Comparison of ENCODE assay signal across 10 cellular contexts in the genomic region with DNA sequence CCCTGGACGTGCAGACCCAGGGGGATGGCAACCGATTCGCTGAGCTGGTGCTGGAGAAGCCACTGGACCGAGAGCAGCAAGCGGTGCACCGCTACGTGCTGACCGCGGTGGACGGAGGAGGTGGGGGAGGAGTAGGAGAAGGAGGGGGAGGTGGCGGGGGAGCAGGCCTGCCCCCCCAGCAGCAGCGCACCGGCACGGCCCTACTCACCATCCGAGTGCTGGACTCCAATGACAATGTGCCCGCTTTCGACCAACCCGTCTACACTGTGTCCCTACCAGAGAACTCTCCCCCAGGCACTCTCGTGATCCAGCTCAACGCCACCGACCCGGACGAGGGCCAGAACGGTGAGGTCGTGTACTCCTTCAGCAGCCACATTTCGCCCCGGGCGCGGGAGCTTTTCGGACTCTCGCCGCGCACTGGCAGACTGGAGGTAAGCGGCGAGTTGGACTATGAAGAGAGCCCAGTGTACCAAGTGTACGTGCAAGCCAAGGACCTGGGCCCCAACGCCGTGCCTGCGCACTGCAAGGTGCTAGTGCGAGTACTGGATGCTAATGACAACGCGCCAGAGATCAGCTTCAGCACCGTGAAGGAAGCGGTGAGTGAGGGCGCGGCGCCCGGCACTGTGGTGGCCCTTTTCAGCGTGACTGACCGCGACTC. TPM values are rescaled to one million over a fixed set of nuclear protein-coding genes. Genes with fewer than 3 reads are reported as not detected.
DNase-seq lines count a peak whose midpoint lies in the region; ATAC-seq lines count a peak whose summit lies in the region.
"Had no signal": no experiment of that assay in that cellular context is flagged by ENCODE, and none has a peak within 500 bp of the region (broad histone marks: within the 10 kb centered on the region; RNA-seq: fewer than 3 reads in every experiment).

No MANE protein-coding gene starts in this region.

- H3K27ac ChIP-seq in iPS DF 6.9 (ENCODE audit: low read length): no peak overlapping the region

- no CpG with 5 or more reads among the region's 51 CpGs for whole genome bisulfite sequencing in iPS DF 6.9 (ENCODE audit: insufficient coverage, insufficient read length)

- H3K27me3 Mint-ChIP-seq in activated T-helper 2 cell treated with anti-CD3 and anti-CD28 coated beads, Interferon-gamma antibody, Interleukin-2, Interleukin-4, amounts not matched to agents 10 μg/mL and 5 μg/mL and 100 μg/mL, durations not matched to agents 14 hours and 24 hours and 36 hours (ENCODE audit: low read depth): peaks cover 72% of the 10 kb centered on the region
- peaks cover 68 to 80% of the 10 kb centered on the region in 2 donors for H3K27me3 Mint-ChIP-seq in stimulated activated naive B cell treated with anti-CD40 and anti-IgM and Interleukin-4, amounts not matched to agents 10 μg/mL and 1 μg/mL and 100 μg/mL, for 72 hours

- H3K4me3 ChIP-seq in iPS DF 6.9 (ENCODE audit: low read length): peak overlapping the region; percentile 46; the same call in 1 of the 2 replicates

- H3K36me3 Mint-ChIP-seq in activated T-helper 2 cell treated with anti-CD3 and anti-CD28 coated beads, Interferon-gamma antibody, Interleukin-2, Interleukin-4, amounts not matched to agents 10 μg/mL and 5 μg/mL and 100 μg/mL, durations not matched to agents 14 hours and 24 hours and 36 hours (ENCODE audit: low read depth): no peaks in the 10 kb centered on the region
- peaks cover 4% of the 10 kb centered on the region in 2 donors for H3K36me3 Mint-ChIP-seq in stimulated activated naive B cell treated with anti-CD40 and anti-IgM and Interleukin-4, amounts not matched to agents 10 μg/mL and 1 μg/mL and 100 μg/mL, for 72 hours

- ATAC-seq in stimulated activated naive B cell treated with anti-CD40 and anti-IgM and Interleukin-4, amounts not matched to agents 10 μg/mL and 1 μg/mL and 100 μg/mL, for 72 hours (replicated peaks): no peak
- ATAC-seq in HG03039 (IDR thresholded peaks at IDR 0.05; ENCODE audit: unreplicated experiment): no peak
- no peak for ATAC-seq in GM18907 (IDR thresholded peaks at IDR 0.05; ENCODE audit: unreplicated experiment)

- no peaks in the 10 kb centered on the region for H3K36me3 ChIP-seq in iPS DF 6.9 (ENCODE audit: control insufficient read depth, insufficient read depth, low read length)

- DNase-seq in DMS79 treated with DMSO at 0.1 percent for 48 hours (lab: John Stamatoyannopoulos, UW) (peak; percentile 21), DMS79 (lab: John Stamatoyannopoulos, UW) (no peak), iPS DF 6.9 (ENCODE audit: low read depth, low spot score) (no peak)
- peak; percentile 9 for DNase-seq in activated T-helper 2 cell treated with anti-CD3 and anti-CD28 coated beads, Interferon-gamma antibody, Interleukin-2, Interleukin-4, amounts not matched to agents 10 μg/mL and 5 μg/mL and 100 μg/mL, durations not matched to agents 14 hours and 24 hours and 36 hours (ENCODE audit: low spot score)
- DNase-seq in stimulated activated naive B cell treated with anti-CD40 and anti-IgM and Interleukin-4, amounts not matched to agents 10 μg/mL and 1 μg/mL and 100 μg/mL, for 72 hours: no peak
- DNase-seq in stimulated activated naive CD4-positive, alpha-beta T cell (lab: John Stamatoyannopoulos, UW): no peak
- DNase-seq: GOT3, OCI-M1 had no signal

- peaks cover 52% of the 10 kb centered on the region for H3K27me3 ChIP-seq in iPS DF 6.9 (ENCODE audit: control insufficient read depth, insufficient read depth, low read length)

- H3K4me1 Mint-ChIP-seq in activated T-helper 2 cell treated with anti-CD3 and anti-CD28 coated beads, Interferon-gamma antibody, Interleukin-2, Interleukin-4, amounts not matched to agents 10 μg/mL and 5 μg/mL and 100 μg/mL, durations not matched to agents 14 hours and 24 hours and 36 hours (ENCODE audit: low read depth): peaks cover 17% of the 10 kb centered on the region
- H3K4me1 Mint-ChIP-seq in stimulated activated naive B cell treated with anti-CD40 and anti-IgM and Interleukin-4, amounts not matched to agents 10 μg/mL and 1 μg/mL and 100 μg/mL, for 72 hours: peaks cover 20 to 37% of the 10 kb centered on the region in 2 donors

- H3K27ac Mint-ChIP-seq in activated T-helper 2 cell treated with anti-CD3 and anti-CD28 coated beads, Interferon-gamma antibody, Interleukin-2, Interleukin-4, amounts not matched to agents 10 μg/mL and 5 μg/mL and 100 μg/mL, durations not matched to agents 14 hours and 24 hours and 36 hours: no peak overlapping the region
- peak overlapping the region; percentile 84 for H3K27ac Mint-ChIP-seq in stimulated activated naive B cell treated with anti-CD40 and anti-IgM and Interleukin-4, amounts not matched to agents 10 μg/mL and 1 μg/mL and 100 μg/mL, for 72 hours

- intact Hi-C loops in activated T-helper 2 cell treated with anti-CD3 and anti-CD28 coated beads, Interferon-gamma antibody, Interleukin-2, Interleukin-4, amounts not matched to agents 10 μg/mL and 5 μg/mL and 100 μg/mL, durations not matched to agents 14 hours and 24 hours and 36 hours (cut with micrococcal nuclease): no loop called here

- H3K9me3 Mint-ChIP-seq in activated T-helper 2 cell treated with anti-CD3 and anti-CD28 coated beads, Interferon-gamma antibody, Interleukin-2, Interleukin-4, amounts not matched to agents 10 μg/mL and 5 μg/mL and 100 μg/mL, durations not matched to agents 14 hours and 24 hours and 36 hours: no peaks in the 10 kb centered on the region
- peaks cover 0 to 3% of the 10 kb centered on the region in 2 donors for H3K9me3 Mint-ChIP-seq in stimulated activated naive B cell treated with anti-CD40 and anti-IgM and Interleukin-4, amounts not matched to agents 10 μg/mL and 1 μg/mL and 100 μg/mL, for 72 hours

- H3K4me3 Mint-ChIP-seq in activated T-helper 2 cell treated with anti-CD3 and anti-CD28 coated beads, Interferon-gamma antibody, Interleukin-2, Interleukin-4, amounts not matched to agents 10 μg/mL and 5 μg/mL and 100 μg/mL, durations not matched to agents 14 hours and 24 hours and 36 hours (ENCODE audit: low read depth): no peak overlapping the region
- peak overlapping the region; percentile 1 to 13 for H3K4me3 Mint-ChIP-seq in stimulated activated naive B cell treated with anti-CD40 and anti-IgM and Interleukin-4, amounts not matched to agents 10 μg/mL and 1 μg/mL and 100 μg/mL, for 72 hours

- H3K4me1 ChIP-seq in iPS DF 6.9 (ENCODE audit: control insufficient read depth, insufficient read depth, low read length): 0 out of 2 replicates have a peak, but pooled peaks cover 5% of the 10 kb centered on the region

- no peaks in the 10 kb centered on the region for H3K9me3 ChIP-seq in iPS DF 6.9 (ENCODE audit: control insufficient read depth, insufficient read depth, low read length)

RNA-seq across cellular contexts. Expression of a gene that starts 1.7 kb away (rescaled TPM):
- 0.09 TPM in 1 of 2 replicates, not detected in the other for total RNA-seq in activated T-helper 2 cell treated with anti-CD3 and anti-CD28 coated beads, Interferon-gamma antibody, Interleukin-2, Interleukin-4, amounts not matched to agents 10 μg/mL and 5 μg/mL and 100 μg/mL, durations not matched to agents 14 hours and 24 hours and 36 hours

Comparison
In these comparisons a context has a peak if more than half of its experiments do, and no peak if none do; other contexts are left out.
1. DNase-seq: peak in DMS79 treated with DMSO at 0.1 percent for 48 hours (single experiment) and activated T-helper 2 cell treated with anti-CD3 and anti-CD28 coated beads, Interferon-gamma antibody, Interleukin-2, Interleukin-4, amounts not matched to agents 10 μg/mL and 5 μg/mL and 100 μg/mL, durations not matched to agents 14 hours and 24 hours and 36 hours (single experiment); none in DMS79 (single experiment), iPS DF 6.9 (single experiment), stimulated activated naive B cell treated with anti-CD40 and anti-IgM and Interleukin-4, amounts not matched to agents 10 μg/mL and 1 μg/mL and 100 μg/mL, for 72 hours (single experiment) and stimulated activated naive CD4-positive, alpha-beta T cell (0 of 6).